30 cellular contexts compared by ENCODE assay signal in genomic region chr10:132876131-132876860, GRCh38.
A peak's percentile ranks its signal among the peaks of the same experiment; 100 is the strongest.
DNase-seq lines count a peak whose midpoint lies in the region; ATAC-seq and TF ChIP-seq lines count a peak whose summit lies in the region.
"Had no signal": no experiment of that assay in that cellular context is flagged by ENCODE, and none has a peak within 500 bp of the region (broad histone marks: within the 10 kb centered on the region; RNA-seq: fewer than 3 reads in every experiment).

No MANE protein-coding gene starts in this region.

- H3K4me3 Mint-ChIP-seq in endodermal cell, result no peak overlapping the region
- H3K4me3 Mint-ChIP-seq: activated CD8-positive, alpha-beta T cell treated with anti-CD3 and anti-CD28 coated beads for 36 hours; brain; natural killer cell treated with Interleukin-12 subunit alpha and Interleukin-12 subunit beta and Interleukin-15 and Interleukin-18, amount 100 ng/mL, for 72 hours had no signal

- no peak for TF ChIP-seq CTCF in heart left ventricle (IDR thresholded peaks at IDR 0.05)
- TF ChIP-seq CTCF in endodermal cell (conservative IDR thresholded peaks at IDR 0.05), result no peak
- TF ChIP-seq CTCF in ovary (IDR thresholded peaks at IDR 0.05), result no peak

- TF ChIP-seq POLR2A in heart left ventricle (IDR thresholded peaks at IDR 0.05) (no peak), ovary (IDR thresholded peaks at IDR 0.05) (no peak)

- no peaks in the 10 kb centered on the region for H3K36me3 Mint-ChIP-seq in endodermal cell (ENCODE audit: low read depth)
- H3K36me3 Mint-ChIP-seq: natural killer cell treated with Interleukin-12 subunit alpha and Interleukin-12 subunit beta and Interleukin-15 and Interleukin-18, amount 100 ng/mL, for 72 hours had no signal

- no peak overlapping the region for H3K27ac Mint-ChIP-seq in endodermal cell
- H3K27ac Mint-ChIP-seq: activated CD8-positive, alpha-beta T cell treated with anti-CD3 and anti-CD28 coated beads for 36 hours; natural killer cell treated with Interleukin-12 subunit alpha and Interleukin-12 subunit beta and Interleukin-15 and Interleukin-18, amount 100 ng/mL, for 72 hours had no signal

- no peaks in the 10 kb centered on the region for H3K4me1 Mint-ChIP-seq in endodermal cell

- H3K27ac ChIP-seq in heart left ventricle (no peak overlapping the region), endodermal cell (ENCODE audit: low read depth, low read length) (no peak overlapping the region), ovary (no peak overlapping the region)
- H3K27ac ChIP-seq: BLaER1 treated with 17β-estradiol and CSF1 and Interleukin-3, amounts not matched to agents 10 nM and 100 nM; dorsolateral prefrontal cortex; esophagus squamous epithelium; heart right ventricle; tibial artery had no signal

- no peak overlapping the region for H3K9ac ChIP-seq in endodermal cell (ENCODE audit: extremely low read depth, low read length, poor library complexity, severe bottlenecking)
- H3K9ac ChIP-seq: BLaER1 treated with 17β-estradiol and CSF1 and Interleukin-3, amounts not matched to agents 10 nM and 100 nM had no signal

- no peaks in the 10 kb centered on the region for H3K27me3 Mint-ChIP-seq in endodermal cell (ENCODE audit: insufficient read depth)

- no peak for TF ChIP-seq EP300 in ovary (IDR thresholded peaks at IDR 0.05)

- intact Hi-C loops in heart left ventricle (cut with DNase I) (no loop called here), left cardiac atrium (cut with DNase I) (no loop called here), ovary (cut with DNase I) (no loop called here)

- WGBS in heart left ventricle, 4 donors, result 82 to 94% (median 88%) methylated on average over 13 to 18 of the region's 18 CpGs
- 92 to 94% methylated on average over 16 to 18 of the region's 18 CpGs for WGBS in endodermal cell (ENCODE audit: insufficient coverage in 1 of 2, insufficient read length in 1 of 2), 2 experiments
- 85 to 88% (median 87%) methylated on average over 18 of the region's 18 CpGs for WGBS in ovary, 3 donors

- H3K27me3 ChIP-seq in heart left ventricle, result peaks cover 0 to 62% (median 10%) of the 10 kb centered on the region in 9 donors
- no peaks in the 10 kb centered on the region for H3K27me3 ChIP-seq in endodermal cell (ENCODE audit: control insufficient read depth, insufficient read depth, low read length, poor library complexity, severe bottlenecking)
- no peaks in the 10 kb centered on the region for H3K27me3 ChIP-seq in ovary

- peaks cover 10% of the 10 kb centered on the region for H3K9me3 Mint-ChIP-seq in endodermal cell
- H3K9me3 Mint-ChIP-seq: activated CD8-positive, alpha-beta T cell treated with anti-CD3 and anti-CD28 coated beads for 36 hours; natural killer cell treated with Interleukin-12 subunit alpha and Interleukin-12 subunit beta and Interleukin-15 and Interleukin-18, amount 100 ng/mL, for 72 hours had no signal

- H3K9me3 ChIP-seq in heart left ventricle, result peaks cover 0 to 8% (median 0%) of the 10 kb centered on the region in 12 donors
- H3K9me3 ChIP-seq in endodermal cell (ENCODE audit: control insufficient read depth, low read length), result no peaks in the 10 kb centered on the region
- H3K9me3 ChIP-seq in ovary, result no peaks in the 10 kb centered on the region
- H3K9me3 ChIP-seq: esophagus squamous epithelium, HAP-1 had no signal

- ATAC-seq in heart left ventricle (no peak), left cardiac atrium (no peak), GM19467 (IDR thresholded peaks at IDR 0.05; ENCODE audit: unreplicated experiment) (no peak)
- ATAC-seq: activated CD8-positive, alpha-beta T cell treated with anti-CD3 and anti-CD28 coated beads for 36 hours; heart right ventricle; natural killer cell treated with Interleukin-12 subunit alpha and Interleukin-12 subunit beta and Interleukin-15 and Interleukin-18, amount 100 ng/mL, for 72 hours had no signal

- DNase-seq in heart left ventricle (peak in 3 of 5 donors; percentile 5 to 31 (median 10)), left cardiac atrium (no peak), endodermal cell (peak; percentile 26), ovary (peak in 3 of 5 donors; percentile 2 to 7 (median 3)), HUDEP-2 (lab: John Stamatoyannopoulos, UW; ENCODE audit: unreplicated experiment in 76 of 76) (no peak), 8988T (no peak)
- DNase-seq: activated CD4-positive, CD25-positive, alpha-beta regulatory T cell treated with anti-CD3 and anti-CD28 coated beads, Interleukin-2, amount 50 U/mL, for 72 hours; activated CD8-positive, alpha-beta T cell treated with anti-CD3 and anti-CD28 coated beads for 36 hours; activated naive CD4-positive, alpha-beta T cell; cerebellar nuclear complex; DMS53; esophagus squamous epithelium; foreskin melanocyte; Kasumi-1; mammary epithelial cell; NCI-H1417 treated with DMSO at 0.1 percent for 48 hours; NCI-H2029 treated with DMSO at 0.1 percent for 48 hours; NCI-H2227 treated with DMSO at 0.1 percent for 48 hours; NCI-H526 treated with DMSO at 0.1 percent for 48 hours; retina; SIG-M5; stimulated activated CD4-positive, alpha-beta T cell treated with anti-CD3 and anti-CD28 coated beads, Interleukin-2, amount 100 ng/mL, for 48 hours had no signal

- H3K4me1 ChIP-seq in heart left ventricle (no peaks in the 10 kb centered on the region), endodermal cell (ENCODE audit: control insufficient read depth, insufficient read depth, low read length) (no peaks in the 10 kb centered on the region), ovary (ENCODE audit: insufficient read depth) (peaks cover 3% of the 10 kb centered on the region)
- H3K4me1 ChIP-seq: esophagus squamous epithelium, HAP-1, heart right ventricle had no signal

- H3K36me3 ChIP-seq in heart left ventricle, result no peaks in the 10 kb centered on the region
- no peaks in the 10 kb centered on the region for H3K36me3 ChIP-seq in endodermal cell (ENCODE audit: control insufficient read depth, insufficient read depth, low read length)
- no peaks in the 10 kb centered on the region for H3K36me3 ChIP-seq in ovary
- H3K36me3 ChIP-seq: BLaER1 treated with 17β-estradiol and CSF1 and Interleukin-3, amounts not matched to agents 10 nM and 100 nM; esophagus squamous epithelium; HAP-1; heart right ventricle; tibial artery had no signal

- no peak overlapping the region for H3K4me3 ChIP-seq in heart left ventricle
- no peak overlapping the region for H3K4me3 ChIP-seq in endodermal cell (ENCODE audit: low read length)
- H3K4me3 ChIP-seq in ovary, result no peak overlapping the region
- H3K4me3 ChIP-seq: BLaER1 treated with 17β-estradiol and CSF1 and Interleukin-3, amounts not matched to agents 10 nM and 100 nM; dorsolateral prefrontal cortex; esophagus squamous epithelium; HAP-1; heart right ventricle; tibial artery had no signal

Comparison
In these comparisons a context has a peak if more than half of its experiments do, and no peak if none do; other contexts are left out.
1. DNase-seq: peak in heart left ventricle (3 of 5), endodermal cell (single experiment) and ovary (3 of 5); none in left cardiac atrium (single experiment), HUDEP-2 (0 of 76) and 8988T (single experiment).